ENCODE assay signal across 19 cellular contexts in the genomic region with DNA sequence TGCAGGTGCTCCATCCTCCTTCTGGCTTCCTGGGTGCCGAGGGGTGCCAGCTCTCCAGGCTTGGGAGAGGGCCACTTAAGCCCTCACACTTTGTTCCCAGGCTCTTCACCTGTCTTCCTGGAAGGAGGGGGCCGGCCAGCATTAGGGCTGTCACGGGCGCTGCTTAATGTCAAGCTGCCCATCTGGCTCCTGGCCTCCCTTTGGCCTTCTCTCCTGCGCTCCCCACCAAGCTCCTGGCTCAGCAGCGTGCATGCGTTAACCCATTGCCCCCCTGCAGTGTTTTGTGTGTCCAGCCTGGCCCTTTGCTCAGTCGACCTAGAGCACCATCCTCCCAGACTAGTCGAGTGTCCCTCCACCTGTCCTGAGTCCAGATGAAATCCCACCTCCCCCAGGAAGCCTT. TPM values are rescaled to one million over a fixed set of nuclear protein-coding genes. Genes with fewer than 3 reads are reported as not detected.
A peak's percentile ranks its signal among the peaks of the same experiment; 100 is the strongest.
DNase-seq lines count a peak whose midpoint lies in the region; ATAC-seq and TF ChIP-seq lines count a peak whose summit lies in the region.
"Had no signal": no experiment of that assay in that cellular context is flagged by ENCODE, and none has a peak within 500 bp of the region (broad histone marks: within the 10 kb centered on the region; RNA-seq: fewer than 3 reads in every experiment).

No MANE protein-coding gene starts in this region.

- peaks cover 69% of the 10 kb centered on the region for H3K4me1 ChIP-seq in BLaER1
- H3K4me1 ChIP-seq: ascending aorta, gastroesophageal sphincter, SJCRH30 had no signal

- H3K27me3 ChIP-seq in BLaER1 = no peaks in the 10 kb centered on the region
- H3K27me3 ChIP-seq in layer of hippocampus (ENCODE audit: control insufficient read depth, insufficient read depth, low read length) = no peaks in the 10 kb centered on the region

- DNase-seq in NCI-H146 (lab: John Stamatoyannopoulos, UW) = peak; percentile 46
- no peak for DNase-seq in cortex of kidney (lab: John Stamatoyannopoulos, UW)
- DNase-seq in dermis blood vessel endothelial cell = no peak
- no peak for DNase-seq in GM13976 (ENCODE audit: low spot score)
- DNase-seq: activated CD4-positive, alpha-beta T cell treated with anti-CD3 and anti-CD28 coated beads for 48 hours; NCI-H1436 treated with DMSO at 0.1 percent for 48 hours; NK-92 treated with Interleukin-12 subunit alpha and Interleukin-12 subunit beta, amount 100 ng/mL, for 24 hours; spleen; stimulated activated CD4-positive, alpha-beta T cell treated with anti-CD3 and anti-CD28 coated beads, Interleukin-4, amount 100 ng/mL, for 24 hours; stimulated activated naive CD8-positive, alpha-beta T cell treated with anti-CD3 and anti-CD28 coated beads, Interleukin-15, Interleukin-2, amounts not matched to agents 100 U/mL and 50 U/mL, for 24 hours; T-helper 2 cell had no signal

- H3K36me3 ChIP-seq in BLaER1 = no peaks in the 10 kb centered on the region
- H3K36me3 ChIP-seq: ascending aorta, gastroesophageal sphincter, SJCRH30 had no signal

- ATAC-seq in GM19397 (IDR thresholded peaks at IDR 0.05; ENCODE audit: unreplicated experiment) = no peak
- ATAC-seq: gastroesophageal sphincter; stimulated activated naive CD8-positive, alpha-beta T cell treated with anti-CD3 and anti-CD28 coated beads, Interleukin-15, Interleukin-2, amounts not matched to agents 100 U/mL and 50 U/mL, for 24 hours had no signal

- H3K27ac ChIP-seq in BLaER1 = no peak overlapping the region
- H3K27ac ChIP-seq in angular gyrus (ENCODE audit: low read depth, low read length) = peak overlapping the region; percentile 6
- peak overlapping the region; percentile 73 for H3K27ac ChIP-seq in layer of hippocampus (ENCODE audit: low read depth, low read length)
- H3K27ac ChIP-seq: ascending aorta, C4-2B, gastroesophageal sphincter, SJCRH30, spleen had no signal

- peaks cover 44% of the 10 kb centered on the region for H4K20me1 ChIP-seq in BLaER1

- H3K4me2 ChIP-seq in BLaER1 = peak overlapping the region; percentile 95

- no peaks in the 10 kb centered on the region for H3K9me3 ChIP-seq in BLaER1
- H3K9me3 ChIP-seq: ascending aorta, gastroesophageal sphincter, SJCRH30, spleen had no signal

- in situ Hi-C loops in GM13976 (cut with MboI; ENCODE audit: low sequenced_read_pairs, unreplicated experiment) = no loop called here

- no peak overlapping the region for H3K9ac ChIP-seq in BLaER1

- no peak overlapping the region for H3K4me3 ChIP-seq in BLaER1
- H3K4me3 ChIP-seq: ascending aorta, gastroesophageal sphincter, SJCRH30, spleen had no signal

- TF ChIP-seq CTCF in GM13976 (IDR thresholded peaks at IDR 0.05; ENCODE audit: borderline replicate concordance, control extremely low read depth, extremely low read depth, insufficient read depth, missing control alignments) = no peak

RNA-seq across cellular contexts. Expression of a gene that starts 21.3 kb away (rescaled TPM):
- 0.05 TPM in 1 of 2 replicates, not detected in the other for total RNA-seq in dermis blood vessel endothelial cell
